16 cellular contexts compared by ENCODE assay signal in genomic region chr4:182141623-182142022, GRCh38.
A peak's percentile ranks its signal among the peaks of the same experiment; 100 is the strongest.
DNase-seq lines count a peak whose midpoint lies in the region; ATAC-seq, FAIRE-seq and TF ChIP-seq lines count a peak whose summit lies in the region.
"Had no signal": no experiment of that assay in that cellular context is flagged by ENCODE, and none has a peak within 500 bp of the region (broad histone marks: within the 10 kb centered on the region; RNA-seq: fewer than 3 reads in every experiment).

No MANE protein-coding gene starts in this region.

- no peaks in the 10 kb centered on the region for H3K36me3 ChIP-seq in HUES64 (ENCODE audit: insufficient read depth, low read length)

- no peak for FAIRE-seq in frontal cortex (lab: Jason Lieb, UNC)
- FAIRE-seq: RCC 7860 had no signal

- TF ChIP-seq CTCF in glutamatergic neuron (IDR thresholded peaks at IDR 0.05; ENCODE audit: partially characterized antibody, unreplicated experiment) (no peak), nephron (IDR thresholded peaks at IDR 0.05; ENCODE audit: unreplicated experiment in 3 of 3) (no peak), type B pancreatic cell (conservative IDR thresholded peaks at IDR 0.05) (no peak)

- DNase-seq in glutamatergic neuron (no peak), type B pancreatic cell (ENCODE audit: extremely low spot score, unreplicated experiment) (no peak), foreskin melanocyte (no peak), frontal cortex (ENCODE audit: low spot score in 2 of 2) (no peak)
- DNase-seq: CD4-positive, alpha-beta memory T cell; NCI-H187 treated with DMSO at 0.1 percent for 48 hours; NCI-H2171; NCI-H446 treated with DMSO at 0.1 percent for 48 hours; NCI-H774; SHP77 had no signal

- H3K4me3 Mint-ChIP-seq in glutamatergic neuron (ENCODE audit: unreplicated experiment) (peak overlapping the region; percentile 64), nephron (peak overlapping the region; percentile 85 to 96 (median 93)), type B pancreatic cell (peak overlapping the region; percentile 97)
- H3K4me3 Mint-ChIP-seq: B cell, IgD-negative memory B cell had no signal

- H3K27ac ChIP-seq in HUES64 (ENCODE audit: low read depth, low read length): no peak overlapping the region

- H3K36me3 Mint-ChIP-seq in glutamatergic neuron (ENCODE audit: unreplicated experiment) (peaks cover 4% of the 10 kb centered on the region), nephron (ENCODE audit: low read depth) (no peaks in the 10 kb centered on the region), type B pancreatic cell (no peaks in the 10 kb centered on the region)
- H3K36me3 Mint-ChIP-seq: CD4-positive, alpha-beta memory T cell; IgD-negative memory B cell had no signal

- H3K9me3 ChIP-seq in HUES64 (ENCODE audit: insufficient read depth, low read depth, low read length): no peaks in the 10 kb centered on the region

- peaks cover 30% of the 10 kb centered on the region for H3K27me3 ChIP-seq in HUES64 (ENCODE audit: insufficient read depth, low read length)

- H3K4me1 Mint-ChIP-seq in glutamatergic neuron (ENCODE audit: low read depth, unreplicated experiment) (peaks cover 16% of the 10 kb centered on the region), nephron (peaks cover 41% of the 10 kb centered on the region), type B pancreatic cell (ENCODE audit: unreplicated experiment) (peaks cover 37% of the 10 kb centered on the region)

- H3K27ac Mint-ChIP-seq in glutamatergic neuron (ENCODE audit: unreplicated experiment): no peak overlapping the region
- H3K27ac Mint-ChIP-seq in nephron: peak overlapping the region; percentile 72 to 94 (median 90)
- H3K27ac Mint-ChIP-seq in type B pancreatic cell: peak overlapping the region; percentile 94
- H3K27ac Mint-ChIP-seq: B cell; CD4-positive, alpha-beta memory T cell had no signal

- H3K4me3 ChIP-seq in HUES64 (ENCODE audit: low read length): peak overlapping the region; percentile 89

- WGBS in HUES64: 38% methylated on average over 2 of the region's 3 CpGs

- H3K9ac ChIP-seq in HUES64 (ENCODE audit: low read depth, low read length): no peak overlapping the region

- H3K9me3 Mint-ChIP-seq in glutamatergic neuron (ENCODE audit: unreplicated experiment): peaks cover 15% of the 10 kb centered on the region
- H3K9me3 Mint-ChIP-seq in nephron: no peaks in the 10 kb centered on the region
- H3K9me3 Mint-ChIP-seq in type B pancreatic cell: no peaks in the 10 kb centered on the region

- H3K27me3 Mint-ChIP-seq in glutamatergic neuron (ENCODE audit: unreplicated experiment) (peaks cover 21% of the 10 kb centered on the region), nephron (ENCODE audit: low read depth) (peaks cover 70% of the 10 kb centered on the region), type B pancreatic cell (peaks cover 65% of the 10 kb centered on the region)

- H3K4me1 ChIP-seq in HUES64 (ENCODE audit: insufficient read depth, low read length): peaks cover 49% of the 10 kb centered on the region

- no peak for ATAC-seq in HG03175 (IDR thresholded peaks at IDR 0.05; ENCODE audit: unreplicated experiment)
